14 cellular contexts compared by ENCODE assay signal in genomic region chr1:234517087-234517802, GRCh38. TPM values are rescaled to one million over a fixed set of nuclear protein-coding genes. Genes with fewer than 3 reads are reported as not detected.
DNase-seq lines count a peak whose midpoint lies in the region; ATAC-seq and TF ChIP-seq lines count a peak whose summit lies in the region.
"Had no signal": no experiment of that assay in that cellular context is flagged by ENCODE, and none has a peak within 500 bp of the region (broad histone marks: within the 10 kb centered on the region; RNA-seq: fewer than 3 reads in every experiment).

No MANE protein-coding gene starts in this region.

- no peaks in the 10 kb centered on the region for H4K20me1 ChIP-seq in OCI-LY7 (ENCODE audit: insufficient read depth, low read length)

- no peaks in the 10 kb centered on the region for H3K27me3 ChIP-seq in heart left ventricle
- H3K27me3 ChIP-seq in dorsolateral prefrontal cortex: no peaks in the 10 kb centered on the region
- no peaks in the 10 kb centered on the region for H3K27me3 ChIP-seq in adrenal gland

- H3K9me2 ChIP-seq in OCI-LY7 (ENCODE audit: insufficient read depth, low read length): no peaks in the 10 kb centered on the region

- H3K4me2 ChIP-seq in OCI-LY7 (ENCODE audit: low read length): no peak overlapping the region

- BruUV-seq in OCI-LY7 (replicated peaks; lab: Mats Ljungman, UMichigan): no TSS peak

- CTCF ChIA-PET in OCI-LY7 (lab: Charles Lee; ENCODE audit: unreplicated experiment): no interaction called here

- H3K79me2 ChIP-seq in OCI-LY7 (ENCODE audit: insufficient read depth, low read depth, low read length): no peaks in the 10 kb centered on the region

- H3K4me3 ChIP-seq in heart left ventricle (no peak overlapping the region), OCI-LY7 (ENCODE audit: low read depth, low read length, poor library complexity, severe bottlenecking) (no peak overlapping the region), dorsolateral prefrontal cortex (no peak overlapping the region), adrenal gland (no peak overlapping the region)

- POLR2A ChIA-PET in OCI-LY7 (lab: Charles Lee): interaction anchor here (1.0 to 2.9 kb wide), 7 partner anchors 12 to 445 kb away, joined by 3 to 27 read pairs (median 6); partner anchors contain the start of gene IRF2BP2

- H3K4me1 ChIP-seq in heart left ventricle: peaks cover 0 to 64% (median 16%) of the 10 kb centered on the region in 12 donors
- peaks cover 63% of the 10 kb centered on the region for H3K4me1 ChIP-seq in OCI-LY7 (ENCODE audit: insufficient read depth, low read length, poor library complexity, severe bottlenecking)
- peaks cover 0 to 9% of the 10 kb centered on the region in 2 donors for H3K4me1 ChIP-seq in adrenal gland (replicated peaks in 1 of 2)

- DNase-seq in heart left ventricle (no peak), Right ventricle myocardium superior (no peak), OCI-LY7 (ENCODE audit: low spot score) (no peak), dorsolateral prefrontal cortex (no peak), superior temporal gyrus (ENCODE audit: extremely low spot score) (peak; percentile 14), adrenal gland (no peak), SW480 (ENCODE audit: low spot score) (no peak)
- DNase-seq: amniotic stem cell; DMS79; NCI-H146; NCI-H510A; occipital lobe; stimulated activated CD4-positive, alpha-beta T cell treated with anti-CD3 and anti-CD28 coated beads, Interleukin-15, amount 100 ng/mL, for 24 hours had no signal

- H3K9me3 ChIP-seq in heart left ventricle (no peaks in the 10 kb centered on the region), OCI-LY7 (ENCODE audit: low read length) (no peaks in the 10 kb centered on the region), adrenal gland (replicated peaks in 1 of 3) (no peaks in the 10 kb centered on the region)

- TF ChIP-seq POLR2A in heart left ventricle (IDR thresholded peaks at IDR 0.05): no peak
- TF ChIP-seq POLR2A in adrenal gland (IDR thresholded peaks at IDR 0.05): no peak

- WGBS in heart left ventricle, 4 donors: 64 to 81% (median 73%) methylated on average over 11 of the region's 11 CpGs
- WGBS in adrenal gland, 4 donors: 73 to 81% (median 77%) methylated on average over 11 of the region's 11 CpGs

- H2AFZ ChIP-seq in OCI-LY7 (ENCODE audit: low read length): peak overlapping the region; percentile 40; the same call in 1 of the 2 replicates

- H3K36me3 ChIP-seq in heart left ventricle (no peaks in the 10 kb centered on the region), OCI-LY7 (ENCODE audit: insufficient read depth, low read length) (no peaks in the 10 kb centered on the region), adrenal gland (replicated peaks in 1 of 2) (no peaks in the 10 kb centered on the region)

- H3K27ac ChIP-seq in heart left ventricle (peak overlapping the region in 8 of 12 donors; percentile 8 to 93 (median 50)), OCI-LY7 (ENCODE audit: low read depth, low read length, poor library complexity, severe bottlenecking) (no peak overlapping the region), dorsolateral prefrontal cortex (peak overlapping the region in 30 of 59 donors; percentile 1 to 75 (median 44)), adrenal gland (peak overlapping the region in 2 of 5 donors; percentile 5 to 38)

- intact Hi-C loops in heart left ventricle (cut with DNase I): no loop called here
- intact Hi-C loops in Right ventricle myocardium superior (cut with DNase I): no loop called here
- intact Hi-C loops in OCI-LY7 (cut with micrococcal nuclease; ENCODE audit: unreplicated experiment): no loop called here
- intact Hi-C loops in dorsolateral prefrontal cortex (cut with DNase I): no loop called here
- intact Hi-C loops in adrenal gland (cut with DNase I): loop anchor here in 1 of 2 donors (10.0 kb wide), 1 partner anchor 478 kb away; no protein-coding TSS in a partner anchor

- TF ChIP-seq CTCF in heart left ventricle (IDR thresholded peaks at IDR 0.05): no peak
- no peak for TF ChIP-seq CTCF in OCI-LY7 (conservative IDR thresholded peaks at IDR 0.05; ENCODE audit: low read length)
- TF ChIP-seq CTCF in dorsolateral prefrontal cortex (IDR thresholded peaks at IDR 0.05 in 54 of 56, conservative IDR thresholded peaks at IDR 0.05 in 2 of 56; ENCODE audit: low read depth in 1 of 56, partially characterized antibody in 56 of 56): no peak
- TF ChIP-seq CTCF in adrenal gland (IDR thresholded peaks at IDR 0.05): no peak

- ATAC-seq in heart left ventricle (no peak), Right ventricle myocardium superior (ENCODE audit: poor library complexity) (no peak), GM18502 (IDR thresholded peaks at IDR 0.05; ENCODE audit: poor library complexity, unreplicated experiment) (no peak)

RNA-seq across cellular contexts. Expression of gene TARBP1, which starts 38.3 kb away (rescaled TPM):
- total RNA-seq in heart left ventricle (10 to 100 TPM in 4 of 9 donors, 1 to 10 TPM in 5; 7.1 to 18.2 (median 9.9) TPM), Right ventricle myocardium superior (9.2 TPM), OCI-LY7 (2022) (49.8 and 61.7 TPM in 2 replicates), dorsolateral prefrontal cortex (100 to 1,000 TPM in 34 of 120 experiments, 10 to 100 TPM in 86; 27.7 to 158 (median 75.1) TPM), adrenal gland (10 to 100 TPM in 7 of 8 donors, 1 to 10 TPM in 1; 9.2 to 18.3 (median 13.1) TPM)
- polyA plus RNA-seq in heart left ventricle (10 to 100 TPM in 1 of 2 donors, 1 to 10 TPM in 1; 4.8 to 15.9 TPM), adrenal gland (10 to 100 TPM; 11.1 to 79.7 (median 48.5) TPM)
- total RNA-seq in OCI-LY7 (2014; rRNA removed; shearing (Covaris generic)): 30.0 and 30.5 TPM in 2 replicates
